In the genomic region with DNA sequence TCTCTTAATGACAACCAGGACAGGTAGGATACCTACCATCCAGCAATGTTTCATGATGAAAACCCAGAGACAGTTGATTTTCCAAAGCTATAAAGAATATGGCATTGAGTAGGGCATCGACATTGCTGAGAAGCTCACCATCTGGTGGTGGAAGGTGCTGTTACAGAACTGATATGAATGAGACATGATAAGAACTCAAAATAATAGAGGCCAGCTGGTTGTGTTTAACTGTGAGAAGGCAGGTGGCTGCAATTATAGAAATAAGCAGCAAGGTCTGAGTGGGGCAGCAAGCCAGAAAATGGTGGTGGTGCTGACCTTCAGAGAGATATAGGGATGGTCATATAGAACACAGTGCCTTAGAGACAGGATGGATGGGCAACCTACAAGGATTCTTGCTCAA, we compare ENCODE assay signal across 21 cellular contexts.
DNase-seq lines count a peak whose midpoint lies in the region; ATAC-seq and TF ChIP-seq lines count a peak whose summit lies in the region.
"Had no signal": no experiment of that assay in that cellular context is flagged by ENCODE, and none has a peak within 500 bp of the region (broad histone marks: within the 10 kb centered on the region; RNA-seq: fewer than 3 reads in every experiment).

No MANE protein-coding gene starts in this region.

- no peak overlapping the region for H3K4me3 ChIP-seq in Panc1 (ENCODE audit: low read depth in 2 of 2, low read length in 2 of 2)
- no peak overlapping the region for H3K4me3 ChIP-seq in epithelial cell of esophagus (ENCODE audit: low read length)
- H3K4me3 ChIP-seq: ascending aorta, upper lobe of right lung had no signal

- H3K36me3 ChIP-seq in Panc1 (ENCODE audit: control insufficient read depth, insufficient read depth, low read length) = no peaks in the 10 kb centered on the region
- H3K36me3 ChIP-seq: ascending aorta, upper lobe of right lung had no signal

- POLR2A ChIA-PET in Panc1 (lab: Charles Lee) = no interaction called here

- no peak for ATAC-seq in Panc1
- ATAC-seq in HG03095 (IDR thresholded peaks at IDR 0.05; ENCODE audit: unreplicated experiment) = no peak
- ATAC-seq in HG03469 (IDR thresholded peaks at IDR 0.05; ENCODE audit: unreplicated experiment) = no peak
- ATAC-seq: activated CD8-positive, alpha-beta memory T cell treated with anti-CD3 and anti-CD28 coated beads, Interleukin-2, amount 10 ng/mL, durations not matched to agents 7 days and 5 days; activated naive CD4-positive, alpha-beta T cell treated with anti-CD3 and anti-CD28 coated beads, Interleukin-2, amount 50 U/mL, for 72 hours; T-helper 17 cell; upper lobe of right lung had no signal

- in situ Hi-C loops in Panc1 (cut with HindIII; ENCODE audit: low pct_unique_long_range_greater_than_20kb, low sequenced_read_pairs) = no loop called here

- H3K4me1 ChIP-seq in Panc1 (ENCODE audit: control insufficient read depth, insufficient read depth, low read length) = no peaks in the 10 kb centered on the region
- H3K4me1 ChIP-seq: ascending aorta, upper lobe of right lung had no signal

- CTCF ChIA-PET in Panc1 (lab: Charles Lee) = no interaction called here

- H3K27me3 ChIP-seq in Panc1 (ENCODE audit: control insufficient read depth, insufficient read depth, low read length) = no peaks in the 10 kb centered on the region
- H3K27me3 ChIP-seq: ascending aorta, upper lobe of right lung had no signal

- BruUV-seq in Panc1 (replicated peaks; lab: Mats Ljungman, UMichigan) = no TSS peak

- intact Hi-C loops in Panc1 (cut with micrococcal nuclease; ENCODE audit: unreplicated experiment) = no loop called here

- TF ChIP-seq CTCF in Panc1 (IDR thresholded peaks at IDR 0.05) (peak; percentile 6; the same call in 1 of the 2 replicates), epithelial cell of esophagus (IDR thresholded peaks at IDR 0.05; ENCODE audit: insufficient read depth, low read depth, low read length, missing control alignments) (peak; percentile 25)

- no peaks in the 10 kb centered on the region for H3K9me3 ChIP-seq in Panc1 (ENCODE audit: control insufficient read depth, insufficient read depth, low read depth, low read length)
- H3K9me3 ChIP-seq: ascending aorta, upper lobe of right lung had no signal

- DNase-seq in COR-L47 (lab: John Stamatoyannopoulos, UW) (peak; percentile 37), NCI-H146 (lab: John Stamatoyannopoulos, UW) (peak; percentile 93), Panc1 (ENCODE audit: low read depth, low spot score) (no peak), epithelial cell of esophagus (ENCODE audit: low read depth) (no peak), NCI-H510A (lab: John Stamatoyannopoulos, UW) (no peak)
- DNase-seq: activated CD4-positive, alpha-beta T cell treated with anti-CD3 and anti-CD28 coated beads for 48 hours; activated CD8-positive, alpha-beta memory T cell treated with anti-CD3 and anti-CD28 coated beads, Interleukin-2, amount 10 ng/mL, durations not matched to agents 7 days and 5 days; erythroblast; HFFc6; hypothalamus; islet precursor cell; Karpas-422; NCI-H1930; NCI-H774; SIG-M5; T-helper 17 cell; upper lobe of right lung had no signal

- no peak overlapping the region for H3K27ac ChIP-seq in Panc1 (ENCODE audit: low read length)
- H3K27ac ChIP-seq: ascending aorta, upper lobe of right lung had no signal

Comparison
In these comparisons a context has a peak if more than half of its experiments do, and no peak if none do; other contexts are left out.
1. DNase-seq: peak in COR-L47 (single experiment) and NCI-H146 (single experiment); none in Panc1 (single experiment), epithelial cell of esophagus (single experiment) and NCI-H510A (single experiment).